Comparison of ENCODE assay signal across 2 cellular contexts in the genomic region with DNA sequence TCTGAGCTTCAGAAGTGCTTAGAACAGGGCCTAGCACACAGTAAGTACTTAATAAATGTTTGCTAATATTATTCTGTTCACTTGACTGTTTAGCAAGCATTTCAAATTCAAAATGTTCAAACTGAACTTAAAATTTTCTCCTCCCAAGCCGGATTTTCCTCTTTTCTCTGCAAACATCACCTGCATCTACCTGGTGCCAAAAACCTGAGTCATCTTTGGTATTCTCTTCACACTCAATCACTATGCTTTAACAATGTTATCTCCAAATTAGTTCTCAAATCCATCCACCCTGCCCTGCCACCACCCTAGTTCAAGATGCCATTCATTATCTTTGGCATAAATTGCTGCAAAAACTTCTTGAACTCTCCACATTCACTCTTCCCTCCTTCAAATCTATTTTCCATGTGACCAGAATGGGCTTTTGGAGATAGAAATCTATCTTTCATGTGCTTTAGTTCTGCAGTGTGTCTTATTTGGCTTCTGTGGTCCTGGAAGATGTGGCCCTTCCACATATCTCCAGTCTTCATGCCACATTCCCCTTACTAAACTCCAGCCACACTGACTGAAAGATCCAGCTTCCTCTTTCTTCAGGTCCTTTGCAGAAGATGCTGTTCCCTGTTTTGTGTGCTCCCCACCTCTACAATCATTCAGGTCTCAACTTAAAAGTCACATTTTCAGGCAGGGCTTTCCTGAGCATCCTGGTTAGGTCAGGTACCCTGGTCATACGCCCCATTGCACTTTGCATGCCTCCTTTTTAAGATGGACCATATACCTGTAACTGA.
TF ChIP-seq lines count a peak whose summit lies in the region.

No MANE protein-coding gene starts in this region.

TF ChIP-seq in HepG2, 621 proteins besides CTCF, POLR2A, EP300 and RAD21:
- TF ChIP-seq ZFP37 (CRISPR knock-in tag; IDR thresholded peaks at IDR 0.05; ENCODE audit: borderline replicate concordance): no peak
- TF ChIP-seq, protein P1, sequence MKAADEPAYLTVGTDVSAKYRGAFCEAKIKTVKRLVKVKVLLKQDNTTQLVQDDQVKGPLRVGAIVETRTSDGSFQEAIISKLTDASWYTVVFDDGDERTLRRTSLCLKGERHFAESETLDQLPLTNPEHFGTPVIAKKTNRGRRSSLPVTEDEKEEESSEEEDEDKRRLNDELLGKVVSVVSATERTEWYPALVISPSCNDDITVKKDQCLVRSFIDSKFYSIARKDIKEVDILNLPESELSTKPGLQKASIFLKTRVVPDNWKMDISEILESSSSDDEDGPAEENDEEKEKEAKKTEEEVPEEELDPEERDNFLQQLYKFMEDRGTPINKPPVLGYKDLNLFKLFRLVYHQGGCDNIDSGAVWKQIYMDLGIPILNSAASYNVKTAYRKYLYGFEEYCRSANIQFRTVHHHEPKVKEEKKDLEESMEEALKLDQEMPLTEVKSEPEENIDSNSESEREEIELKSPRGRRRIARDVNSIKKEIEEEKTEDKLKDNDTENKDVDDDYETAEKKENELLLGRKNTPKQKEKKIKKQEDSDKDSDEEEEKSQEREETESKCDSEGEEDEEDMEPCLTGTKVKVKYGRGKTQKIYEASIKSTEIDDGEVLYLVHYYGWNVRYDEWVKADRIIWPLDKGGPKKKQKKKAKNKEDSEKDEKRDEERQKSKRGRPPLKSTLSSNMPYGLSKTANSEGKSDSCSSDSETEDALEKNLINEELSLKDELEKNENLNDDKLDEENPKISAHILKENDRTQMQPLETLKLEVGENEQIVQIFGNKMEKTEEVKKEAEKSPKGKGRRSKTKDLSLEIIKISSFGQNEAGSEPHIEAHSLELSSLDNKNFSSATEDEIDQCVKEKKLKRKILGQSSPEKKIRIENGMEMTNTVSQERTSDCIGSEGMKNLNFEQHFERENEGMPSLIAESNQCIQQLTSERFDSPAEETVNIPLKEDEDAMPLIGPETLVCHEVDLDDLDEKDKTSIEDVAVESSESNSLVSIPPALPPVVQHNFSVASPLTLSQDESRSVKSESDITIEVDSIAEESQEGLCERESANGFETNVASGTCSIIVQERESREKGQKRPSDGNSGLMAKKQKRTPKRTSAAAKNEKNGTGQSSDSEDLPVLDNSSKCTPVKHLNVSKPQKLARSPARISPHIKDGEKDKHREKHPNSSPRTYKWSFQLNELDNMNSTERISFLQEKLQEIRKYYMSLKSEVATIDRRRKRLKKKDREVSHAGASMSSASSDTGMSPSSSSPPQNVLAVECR (CRISPR knock-in tag; IDR thresholded peaks at IDR 0.05; ENCODE audit: borderline replicate concordance): no peak
- TF ChIP-seq, protein P2, sequence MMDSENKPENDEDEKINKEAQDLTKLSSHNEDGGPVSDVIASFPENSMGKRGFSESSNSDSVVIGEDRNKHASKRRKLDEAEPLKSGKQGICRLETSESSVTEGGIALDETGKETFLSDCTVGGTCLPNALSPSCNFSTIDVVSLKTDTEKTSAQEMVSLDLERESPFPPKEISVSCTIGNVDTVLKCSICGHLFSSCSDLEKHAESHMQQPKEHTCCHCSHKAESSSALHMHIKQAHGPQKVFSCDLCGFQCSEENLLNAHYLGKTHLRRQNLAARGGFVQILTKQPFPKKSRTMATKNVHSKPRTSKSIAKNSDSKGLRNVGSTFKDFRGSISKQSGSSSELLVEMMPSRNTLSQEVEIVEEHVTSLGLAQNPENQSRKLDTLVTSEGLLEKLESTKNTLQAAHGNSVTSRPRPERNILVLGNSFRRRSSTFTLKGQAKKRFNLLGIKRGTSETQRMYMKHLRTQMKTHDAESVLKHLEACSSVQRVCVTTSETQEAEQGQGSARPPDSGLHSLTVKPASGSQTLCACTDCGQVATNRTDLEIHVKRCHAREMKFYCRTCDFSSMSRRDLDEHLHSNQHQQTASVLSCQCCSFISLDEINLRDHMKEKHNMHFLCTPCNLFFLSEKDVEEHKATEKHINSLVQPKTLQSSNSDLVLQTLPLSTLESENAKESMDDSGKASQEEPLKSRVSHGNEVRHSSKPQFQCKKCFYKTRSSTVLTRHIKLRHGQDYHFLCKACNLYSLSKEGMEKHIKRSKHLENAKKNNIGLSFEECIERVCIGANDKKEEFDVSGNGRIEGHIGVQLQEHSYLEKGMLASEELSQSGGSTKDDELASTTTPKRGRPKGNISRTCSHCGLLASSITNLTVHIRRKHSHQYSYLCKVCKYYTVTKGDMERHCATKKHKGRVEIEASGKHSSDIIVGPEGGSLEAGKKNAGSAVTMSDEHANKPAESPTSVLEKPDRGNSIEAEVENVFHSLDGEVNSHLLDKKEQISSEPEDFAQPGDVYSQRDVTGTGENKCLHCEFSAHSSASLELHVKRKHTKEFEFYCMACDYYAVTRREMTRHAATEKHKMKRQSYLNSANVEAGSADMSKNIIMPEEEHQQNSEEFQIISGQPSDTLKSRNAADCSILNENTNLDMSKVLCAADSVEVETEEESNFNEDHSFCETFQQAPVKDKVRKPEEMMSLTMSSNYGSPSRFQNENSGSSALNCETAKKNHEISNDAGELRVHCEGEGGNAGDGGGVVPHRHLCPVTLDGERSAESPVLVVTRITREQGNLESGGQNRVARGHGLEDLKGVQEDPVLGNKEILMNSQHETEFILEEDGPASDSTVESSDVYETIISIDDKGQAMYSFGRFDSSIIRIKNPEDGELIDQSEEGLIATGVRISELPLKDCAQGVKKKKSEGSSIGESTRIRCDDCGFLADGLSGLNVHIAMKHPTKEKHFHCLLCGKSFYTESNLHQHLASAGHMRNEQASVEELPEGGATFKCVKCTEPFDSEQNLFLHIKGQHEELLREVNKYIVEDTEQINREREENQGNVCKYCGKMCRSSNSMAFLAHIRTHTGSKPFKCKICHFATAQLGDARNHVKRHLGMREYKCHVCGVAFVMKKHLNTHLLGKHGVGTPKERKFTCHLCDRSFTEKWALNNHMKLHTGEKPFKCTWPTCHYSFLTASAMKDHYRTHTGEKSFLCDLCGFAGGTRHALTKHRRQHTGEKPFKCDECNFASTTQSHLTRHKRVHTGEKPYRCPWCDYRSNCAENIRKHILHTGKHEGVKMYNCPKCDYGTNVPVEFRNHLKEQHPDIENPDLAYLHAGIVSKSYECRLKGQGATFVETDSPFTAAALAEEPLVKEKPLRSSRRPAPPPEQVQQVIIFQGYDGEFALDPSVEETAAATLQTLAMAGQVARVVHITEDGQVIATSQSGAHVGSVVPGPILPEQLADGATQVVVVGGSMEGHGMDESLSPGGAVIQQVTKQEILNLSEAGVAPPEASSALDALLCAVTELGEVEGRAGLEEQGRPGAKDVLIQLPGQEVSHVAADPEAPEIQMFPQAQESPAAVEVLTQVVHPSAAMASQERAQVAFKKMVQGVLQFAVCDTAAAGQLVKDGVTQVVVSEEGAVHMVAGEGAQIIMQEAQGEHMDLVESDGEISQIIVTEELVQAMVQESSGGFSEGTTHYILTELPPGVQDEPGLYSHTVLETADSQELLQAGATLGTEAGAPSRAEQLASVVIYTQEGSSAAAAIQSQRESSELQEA (CRISPR knock-in tag; IDR thresholded peaks at IDR 0.05; ENCODE audit: not compliant biosample characterization): no peak
- TF ChIP-seq, protein P3, sequence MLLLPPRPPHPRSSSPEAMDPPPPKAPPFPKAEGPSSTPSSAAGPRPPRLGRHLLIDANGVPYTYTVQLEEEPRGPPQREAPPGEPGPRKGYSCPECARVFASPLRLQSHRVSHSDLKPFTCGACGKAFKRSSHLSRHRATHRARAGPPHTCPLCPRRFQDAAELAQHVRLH (CRISPR knock-in tag; IDR thresholded peaks at IDR 0.05; ENCODE audit: borderline replicate concordance, low read depth): no peak
- no peak for TF ChIP-seq NFKBIZ (CRISPR knock-in tag; IDR thresholded peaks at IDR 0.05)
TF ChIP-seq in HepG2: peak in this region for 0.

TF ChIP-seq in H1, 55 proteins besides CTCF, POLR2A, EP300 and RAD21:
- TF ChIP-seq EGR1 (IDR thresholded peaks at IDR 0.05; ENCODE audit: borderline replicate concordance, low read depth, low read length) (no peak), SP2 (IDR thresholded peaks at IDR 0.05; ENCODE audit: low read length) (no peak), SIN3A (conservative IDR thresholded peaks at IDR 0.05 in 1 of 2, IDR thresholded peaks at IDR 0.05 in 1 of 2; ENCODE audit: low read depth in 1 of 2, low read length in 2 of 2) (no peak), SUZ12 (IDR thresholded peaks at IDR 0.05; ENCODE audit: low read length) (no peak), BCL11A (IDR thresholded peaks at IDR 0.05; ENCODE audit: low read depth in 2 of 2, low read length in 2 of 2) (no peak), MAFK (IDR thresholded peaks at IDR 0.05; ENCODE audit: low read depth, low read length) (no peak)
